ENCODE assay signal across 29 cellular contexts in genomic region chr20:21437248-21437647, GRCh38. TPM values are rescaled to one million over a fixed set of nuclear protein-coding genes. Genes with fewer than 3 reads are reported as not detected.
"Had no signal": no experiment of that assay in that cellular context is flagged by ENCODE, and none has a peak within 500 bp of the region (broad histone marks: within the 10 kb centered on the region; RNA-seq: fewer than 3 reads in every experiment).

No MANE protein-coding gene starts in this region.

- H3K4me1 ChIP-seq: ascending aorta, Peyer's patch had no signal

- DNase-seq: activated CD4-positive, alpha-beta T cell treated with anti-CD3 and anti-CD28 coated beads, Interleukin-2, amount 10 ng/mL, durations not matched to agents 24 days and 14 days; activated CD4-positive, alpha-beta T cell treated with anti-CD3 and anti-CD28 coated beads, Interleukin-2, amount 50 U/mL, for 48 hours; activated CD4-positive, CD25-positive, alpha-beta regulatory T cell treated with anti-CD3 and anti-CD28 coated beads, Interleukin-2, amount 50 U/mL, for 72 hours; activated CD8-positive, alpha-beta memory T cell treated with anti-CD3 and anti-CD28 coated beads, Interleukin-2, amount 10 ng/mL, durations not matched to agents 7 days and 5 days; activated effector memory CD4-positive, alpha-beta T cell treated with Interleukin-2 at 50 U/mL for 16 hours; activated naive CD4-positive, alpha-beta T cell; activated T-cell treated with anti-CD3 and anti-CD28 coated beads, Interleukin-2, amount 50 U/mL, for 24 hours; amniotic stem cell; MV-4-11; NCI-H1092 treated with DMSO at 0.1 percent for 48 hours; NCI-H1417 treated with DMSO at 0.1 percent for 48 hours; NCI-H1694; NCI-H2029 treated with DMSO at 0.1 percent for 48 hours; NCI-H345; NCI-H510A; NCI-H526 treated with DMSO at 0.1 percent for 48 hours; NCI-H82; OCI-M1; Peyer's patch; SHP77 treated with DMSO at 0.1 percent for 48 hours; T-helper 17 cell; T-helper 9 cell had no signal

- H3K9me3 ChIP-seq: ascending aorta, Peyer's patch had no signal

- H3K4me2 ChIP-seq: KMS-11 had no signal

- ATAC-seq: activated CD8-positive, alpha-beta memory T cell treated with anti-CD3 and anti-CD28 coated beads, Interleukin-2, amount 10 ng/mL, durations not matched to agents 7 days and 5 days; T-helper 17 cell; WTC11 had no signal

- H3K27ac ChIP-seq: ascending aorta, cardiac muscle cell, KMS-11, Peyer's patch, RWPE1 had no signal

- H3K27me3 ChIP-seq: ascending aorta, cardiac muscle cell, Peyer's patch had no signal

- H3K36me3 ChIP-seq: ascending aorta, cardiac muscle cell, Peyer's patch had no signal

- H3K9ac ChIP-seq: KMS-11 had no signal

- H3K4me3 ChIP-seq: ascending aorta, cardiac muscle cell, Peyer's patch had no signal

RNA-seq across cellular contexts. Expression of gene NKX2-4, which starts 39.9 kb away (rescaled TPM):
- total RNA-seq: activated CD4-positive, alpha-beta T cell treated with anti-CD3 and anti-CD28 coated beads, Interleukin-2, amount 10 ng/mL, durations not matched to agents 24 days and 14 days; activated CD8-positive, alpha-beta memory T cell treated with anti-CD3 and anti-CD28 coated beads, Interleukin-2, amount 10 ng/mL, durations not matched to agents 7 days and 5 days; activated T-helper 1 cell treated with anti-CD3 and anti-CD28 coated beads, Interleukin-12 subunit alpha, Interleukin-12 subunit beta, Interleukin-2, Interleukin-4 antibody, amounts not matched to agents 30 ng/mL and 10 ng/mL and 1 ng/mL, durations not matched to agents 14 hours and 24 hours and 36 hours; ascending aorta; cardiac muscle cell; MCF 10A; Peyer's patch; T-helper 17 cell had no signal
- polyA plus RNA-seq: cardiac muscle cell had no signal
